In genomic region chr14:103630364-103631108, GRCh38 we compare ENCODE assay signal across 8 cellular contexts. TPM values are rescaled to one million over a fixed set of nuclear protein-coding genes. Genes with fewer than 3 reads are reported as not detected.
DNase-seq lines count a peak whose midpoint lies in the region; ATAC-seq, FAIRE-seq and TF ChIP-seq lines count a peak whose summit lies in the region.

No MANE protein-coding gene starts in this region.

- H3K36me3 Mint-ChIP-seq in activated T-cell treated with anti-CD3 and anti-CD28 coated beads, Interleukin-2, amount 50 U/mL, for 24 hours (ENCODE audit: low read depth) = peaks cover 31% of the 10 kb centered on the region
- peaks cover 13% of the 10 kb centered on the region for H3K36me3 Mint-ChIP-seq in activated T-helper 2 cell treated with anti-CD3 and anti-CD28 coated beads, Interferon-gamma antibody, Interleukin-2, Interleukin-4, amounts not matched to agents 10 μg/mL and 5 μg/mL and 100 μg/mL, durations not matched to agents 14 hours and 24 hours and 36 hours (ENCODE audit: low read depth)

- intact Hi-C loops in activated T-helper 2 cell treated with anti-CD3 and anti-CD28 coated beads, Interferon-gamma antibody, Interleukin-2, Interleukin-4, amounts not matched to agents 10 μg/mL and 5 μg/mL and 100 μg/mL, durations not matched to agents 14 hours and 24 hours and 36 hours (cut with micrococcal nuclease) = loop anchor here (10.0 kb wide), 1 partner anchor 246 kb away; the partner anchor contains the start of gene MARK3

- peak overlapping the region; percentile 89 for H3K4me3 Mint-ChIP-seq in activated T-cell treated with anti-CD3 and anti-CD28 coated beads, Interleukin-2, amount 50 U/mL, for 24 hours
- H3K4me3 Mint-ChIP-seq in activated T-helper 2 cell treated with anti-CD3 and anti-CD28 coated beads, Interferon-gamma antibody, Interleukin-2, Interleukin-4, amounts not matched to agents 10 μg/mL and 5 μg/mL and 100 μg/mL, durations not matched to agents 14 hours and 24 hours and 36 hours (ENCODE audit: low read depth) = peak overlapping the region; percentile 85

- H3K9me3 ChIP-seq in keratinocyte (ENCODE audit: control insufficient read depth, low read depth, low read length) (no peaks in the 10 kb centered on the region), suprapubic skin (no peaks in the 10 kb centered on the region)

- H3K4me2 ChIP-seq in keratinocyte (ENCODE audit: control insufficient read depth, extremely low read depth, insufficient read depth, low read depth, low read length) = peak overlapping the region; percentile 82

- H4K20me1 ChIP-seq in keratinocyte (ENCODE audit: control insufficient read depth, extremely low read depth, insufficient read depth, low read length) = peaks cover 24% of the 10 kb centered on the region

- H3K9me1 ChIP-seq in keratinocyte (ENCODE audit: control insufficient read depth, extremely low read depth, insufficient read depth, low read length) = no peaks in the 10 kb centered on the region

- no peak for TF ChIP-seq POLR2A in suprapubic skin (IDR thresholded peaks at IDR 0.05)

- 11% methylated on average over 5 of the region's 5 CpGs for WGBS in suprapubic skin

- H2AFZ ChIP-seq in keratinocyte (ENCODE audit: control insufficient read depth, low read length) = no peak overlapping the region

- H3K27ac ChIP-seq in keratinocyte (ENCODE audit: control insufficient read depth, insufficient read depth, low read length) = peak overlapping the region; percentile 97
- H3K27ac ChIP-seq in suprapubic skin = peak overlapping the region; percentile 99

- no peak for TF ChIP-seq EP300 in suprapubic skin (IDR thresholded peaks at IDR 0.05)

- H3K9me3 Mint-ChIP-seq in activated T-cell treated with anti-CD3 and anti-CD28 coated beads, Interleukin-2, amount 50 U/mL, for 24 hours = no peaks in the 10 kb centered on the region
- no peaks in the 10 kb centered on the region for H3K9me3 Mint-ChIP-seq in activated T-helper 2 cell treated with anti-CD3 and anti-CD28 coated beads, Interferon-gamma antibody, Interleukin-2, Interleukin-4, amounts not matched to agents 10 μg/mL and 5 μg/mL and 100 μg/mL, durations not matched to agents 14 hours and 24 hours and 36 hours

- no peak for FAIRE-seq in keratinocyte (lab: Jason Lieb, UNC)

- no peaks in the 10 kb centered on the region for H3K27me3 ChIP-seq in keratinocyte (ENCODE audit: control insufficient read depth, extremely low read depth, insufficient read depth, low read length)
- H3K27me3 ChIP-seq in suprapubic skin = no peaks in the 10 kb centered on the region

- peaks cover 47% of the 10 kb centered on the region for H3K4me1 Mint-ChIP-seq in activated T-cell treated with anti-CD3 and anti-CD28 coated beads, Interleukin-2, amount 50 U/mL, for 24 hours (ENCODE audit: low read depth)
- peaks cover 32% of the 10 kb centered on the region for H3K4me1 Mint-ChIP-seq in activated T-helper 2 cell treated with anti-CD3 and anti-CD28 coated beads, Interferon-gamma antibody, Interleukin-2, Interleukin-4, amounts not matched to agents 10 μg/mL and 5 μg/mL and 100 μg/mL, durations not matched to agents 14 hours and 24 hours and 36 hours (ENCODE audit: low read depth)

- H3K79me2 ChIP-seq in keratinocyte (ENCODE audit: control insufficient read depth, insufficient read depth, low read length) = peaks cover 64% of the 10 kb centered on the region

- H3K36me3 ChIP-seq in keratinocyte (ENCODE audit: control insufficient read depth in 2 of 2, extremely low read depth in 1 of 2, insufficient read depth in 2 of 2, low read length in 2 of 2) = peaks cover 0 to 2% of the 10 kb centered on the region in 2 experiments
- H3K36me3 ChIP-seq in suprapubic skin = peaks cover 7% of the 10 kb centered on the region

- H3K27me3 Mint-ChIP-seq in activated T-cell treated with anti-CD3 and anti-CD28 coated beads, Interleukin-2, amount 50 U/mL, for 24 hours = no peaks in the 10 kb centered on the region
- no peaks in the 10 kb centered on the region for H3K27me3 Mint-ChIP-seq in activated T-helper 2 cell treated with anti-CD3 and anti-CD28 coated beads, Interferon-gamma antibody, Interleukin-2, Interleukin-4, amounts not matched to agents 10 μg/mL and 5 μg/mL and 100 μg/mL, durations not matched to agents 14 hours and 24 hours and 36 hours (ENCODE audit: low read depth)

- H3K27ac Mint-ChIP-seq in activated T-cell treated with anti-CD3 and anti-CD28 coated beads, Interleukin-2, amount 50 U/mL, for 24 hours = peak overlapping the region; percentile 40
- no peak overlapping the region for H3K27ac Mint-ChIP-seq in activated T-helper 2 cell treated with anti-CD3 and anti-CD28 coated beads, Interferon-gamma antibody, Interleukin-2, Interleukin-4, amounts not matched to agents 10 μg/mL and 5 μg/mL and 100 μg/mL, durations not matched to agents 14 hours and 24 hours and 36 hours

- peak overlapping the region; percentile 97 for H3K9ac ChIP-seq in keratinocyte (ENCODE audit: control insufficient read depth, extremely low read depth, insufficient read depth, low read length)

- DNase-seq in activated T-cell treated with anti-CD3 and anti-CD28 coated beads, Interleukin-2, amount 50 U/mL, for 24 hours = no peak
- DNase-seq in activated T-cell treated with anti-CD3 and anti-CD28 coated beads for 4 hours (no peak), keratinocyte (ENCODE audit: low read depth, low spot score) (no peak), suprapubic skin (ENCODE audit: low spot score in 2 of 2) (no peak), NCI-H446 treated with DMSO at 0.1 percent for 48 hours (lab: John Stamatoyannopoulos, UW) (no peak)
- DNase-seq in activated T-helper 2 cell treated with anti-CD3 and anti-CD28 coated beads, Interferon-gamma antibody, Interleukin-2, Interleukin-4, amounts not matched to agents 10 μg/mL and 5 μg/mL and 100 μg/mL, durations not matched to agents 14 hours and 24 hours and 36 hours (ENCODE audit: low spot score) = no peak
- DNase-seq in effector CD4-positive, alpha-beta T cell = no peak

- peak overlapping the region; percentile 88 to 98 (median 97) for H3K4me3 ChIP-seq in keratinocyte (ENCODE audit: control insufficient read depth in 2 of 3, extremely low read depth in 1 of 3, insufficient read depth in 2 of 3, low read depth in 1 of 3, low read length in 3 of 3)
- H3K4me3 ChIP-seq in suprapubic skin = peak overlapping the region; percentile 100

- TF ChIP-seq CTCF in keratinocyte (optimal IDR thresholded peaks at IDR 0.05 in 1 of 3, IDR thresholded peaks at IDR 0.05 in 1 of 3, conservative IDR thresholded peaks at IDR 0.05 in 1 of 3; ENCODE audit: extremely low read depth in 1 of 3, insufficient read depth in 2 of 3, low read length in 3 of 3) (no peak), suprapubic skin (IDR thresholded peaks at IDR 0.05) (no peak)

- ATAC-seq in GM21737 (IDR thresholded peaks at IDR 0.05; ENCODE audit: unreplicated experiment) = no peak

- H3K4me1 ChIP-seq in keratinocyte (ENCODE audit: control insufficient read depth, extremely low read depth, insufficient read depth, low read length) (peaks cover 19% of the 10 kb centered on the region), suprapubic skin (peaks cover 61% of the 10 kb centered on the region)

- dilution Hi-C loops in keratinocyte (cut with MboI; ENCODE audit: extremely low pct_ligation_motif_present, low sequenced_read_pairs) = no loop called here

RNA-seq across cellular contexts. Expression of gene KLC1, which starts 1.5 kb away (rescaled TPM):
- total RNA-seq in activated T-helper 2 cell treated with anti-CD3 and anti-CD28 coated beads, Interferon-gamma antibody, Interleukin-2, Interleukin-4, amounts not matched to agents 10 μg/mL and 5 μg/mL and 100 μg/mL, durations not matched to agents 14 hours and 24 hours and 36 hours = 161 and 169 TPM in 2 replicates
- 113 to 130 TPM (median 116 TPM) in 3 replicates for polyA plus RNA-seq in keratinocyte
- 78.8 TPM for polyA plus RNA-seq in keratinocyte (2011; ENCODE audit: low read depth)
- polyA plus RNA-seq in keratinocyte (2011; cell fraction: cytosol; rRNA removed) = 85.3 and 98.2 TPM in 2 replicates
- 375 and 378 TPM in 2 replicates for polyA plus RNA-seq in keratinocyte (2011; cell fraction: nucleus; rRNA removed)
- polyA plus RNA-seq in keratinocyte (2012; ENCODE audit: low replicate concordance) = 94.2 and 94.6 TPM in 2 replicates
- polyA minus RNA-seq in keratinocyte = 56.7 to 136 TPM (median 80.6 TPM) in 3 replicates
- polyA minus RNA-seq in keratinocyte (2011; cell fraction: cytosol; rRNA and poly(A)+ RNA removed) = 107 TPM
- 168 and 243 TPM in 2 replicates for polyA minus RNA-seq in keratinocyte (2011; cell fraction: nucleus; rRNA and poly(A)+ RNA removed)
- 100 to 1,000 TPM; 195 to 421 (median 214) TPM for total RNA-seq in suprapubic skin
